Comparison of ENCODE assay signal across 26 cellular contexts in genomic region chr4:95367824-95368223, GRCh38.
"Had no signal": no experiment of that assay in that cellular context is flagged by ENCODE, and none has a peak within 500 bp of the region (broad histone marks: within the 10 kb centered on the region; RNA-seq: fewer than 3 reads in every experiment).

No MANE protein-coding gene starts in this region.

- DNase-seq: activated CD4-positive, alpha-beta memory T cell treated with anti-CD3 and anti-CD28 coated beads for 36 hours; activated CD4-positive, alpha-beta T cell treated with anti-CD3 and anti-CD28 coated beads for 36 hours; activated CD4-positive, alpha-beta T cell treated with anti-CD3 and anti-CD28 coated beads, Interleukin-2, amount 10 ng/mL, durations not matched to agents 24 days and 14 days; activated CD4-positive, CD25-positive, alpha-beta regulatory T cell; activated CD4-positive, CD25-positive, alpha-beta regulatory T cell treated with anti-CD3 and anti-CD28 coated beads, Interleukin-2, amount 50 U/mL, for 72 hours; activated CD8-positive, alpha-beta memory T cell treated with anti-CD3 and anti-CD28 coated beads, Interleukin-2, amount 10 ng/mL, durations not matched to agents 7 days and 5 days; activated CD8-positive, alpha-beta memory T cell treated with anti-CD3 and anti-CD28 coated beads, Interleukin-2, amount 50 U/mL, for 4 hours; activated CD8-positive, alpha-beta T cell treated with anti-CD3 and anti-CD28 coated beads, Interleukin-2, amount 10 ng/mL, durations not matched to agents 7 days and 5 days; activated effector memory CD4-positive, alpha-beta T cell treated with anti-CD3 and anti-CD28 coated beads, Interleukin-2, amount 50 U/mL, for 16 hours; activated naive CD4-positive, alpha-beta T cell treated with anti-CD3 and anti-CD28 coated beads for 36 hours; activated naive CD8-positive, alpha-beta T cell treated with anti-CD3 and anti-CD28 coated beads for 36 hours; activated naive CD8-positive, alpha-beta T cell treated with anti-CD3 and anti-CD28 coated beads, Interleukin-2, amount 50 U/mL, for 24 hours; activated T-cell treated with anti-CD3 and anti-CD28 coated beads, Interleukin-2, amount 50 U/mL, for 1 hour; activated T-cell treated with anti-CD3 and anti-CD28 coated beads, Interleukin-2, amount 50 U/mL, for 48 hours; adrenal gland; amygdala; aorta; body of pancreas; caudate nucleus; colonic mucosa; effector memory CD4-positive, alpha-beta T cell; endodermal cell; foreskin fibroblast; heart left ventricle; T-helper 2 cell had no signal

- ATAC-seq: activated CD4-positive, alpha-beta T cell treated with anti-CD3 and anti-CD28 coated beads for 36 hours; activated CD8-positive, alpha-beta memory T cell treated with anti-CD3 and anti-CD28 coated beads, Interleukin-2, amount 10 ng/mL, durations not matched to agents 7 days and 5 days; activated CD8-positive, alpha-beta T cell treated with anti-CD3 and anti-CD28 coated beads, Interleukin-2, amount 10 ng/mL, durations not matched to agents 7 days and 5 days; activated naive CD8-positive, alpha-beta T cell treated with anti-CD3 and anti-CD28 coated beads, Interleukin-2, amount 50 U/mL, for 24 hours; body of pancreas; esophagus mucosa; heart left ventricle had no signal
